Comparison of ENCODE assay signal across 1 cellular context in the genomic region with DNA sequence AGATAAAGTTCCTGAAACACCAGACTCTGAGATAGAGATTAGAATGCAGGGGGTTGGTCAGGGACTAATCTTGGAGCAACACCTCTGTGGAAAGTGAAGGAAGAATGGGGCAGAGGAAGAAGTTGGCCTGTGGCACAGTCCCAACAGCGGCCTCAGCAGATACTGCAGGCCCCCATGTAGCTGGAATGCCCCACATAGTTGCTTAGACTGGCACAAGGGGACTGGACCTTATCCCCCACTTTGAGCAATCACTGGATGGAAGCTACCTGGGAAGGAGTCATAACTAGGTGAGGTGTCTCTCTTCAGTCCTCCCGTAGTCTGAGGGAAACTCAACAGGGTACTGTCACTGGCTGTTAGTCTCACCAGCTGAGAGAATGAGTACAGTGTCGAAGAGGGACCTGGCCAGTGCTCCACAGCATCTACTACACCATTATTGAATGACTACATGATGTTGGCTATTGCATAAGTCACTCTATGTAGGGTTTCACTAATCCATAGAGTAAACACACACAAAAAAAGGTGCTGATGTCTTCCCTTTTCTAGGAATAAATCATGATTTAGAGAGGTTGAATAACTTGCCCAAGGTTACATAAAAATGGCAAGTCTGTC.
A peak's percentile ranks its signal among the peaks of the same experiment; 100 is the strongest.
TF ChIP-seq lines count a peak whose summit lies in the region.

No MANE protein-coding gene starts in this region.

TF ChIP-seq in HepG2, 621 proteins besides CTCF, POLR2A, EP300 and RAD21 (continued from another document):
- TF ChIP-seq ZNF772 (CRISPR knock-in tag; IDR thresholded peaks at IDR 0.05) = no peak
- no peak for TF ChIP-seq EED (CRISPR knock-in tag; IDR thresholded peaks at IDR 0.05)
- TF ChIP-seq, protein P1, sequence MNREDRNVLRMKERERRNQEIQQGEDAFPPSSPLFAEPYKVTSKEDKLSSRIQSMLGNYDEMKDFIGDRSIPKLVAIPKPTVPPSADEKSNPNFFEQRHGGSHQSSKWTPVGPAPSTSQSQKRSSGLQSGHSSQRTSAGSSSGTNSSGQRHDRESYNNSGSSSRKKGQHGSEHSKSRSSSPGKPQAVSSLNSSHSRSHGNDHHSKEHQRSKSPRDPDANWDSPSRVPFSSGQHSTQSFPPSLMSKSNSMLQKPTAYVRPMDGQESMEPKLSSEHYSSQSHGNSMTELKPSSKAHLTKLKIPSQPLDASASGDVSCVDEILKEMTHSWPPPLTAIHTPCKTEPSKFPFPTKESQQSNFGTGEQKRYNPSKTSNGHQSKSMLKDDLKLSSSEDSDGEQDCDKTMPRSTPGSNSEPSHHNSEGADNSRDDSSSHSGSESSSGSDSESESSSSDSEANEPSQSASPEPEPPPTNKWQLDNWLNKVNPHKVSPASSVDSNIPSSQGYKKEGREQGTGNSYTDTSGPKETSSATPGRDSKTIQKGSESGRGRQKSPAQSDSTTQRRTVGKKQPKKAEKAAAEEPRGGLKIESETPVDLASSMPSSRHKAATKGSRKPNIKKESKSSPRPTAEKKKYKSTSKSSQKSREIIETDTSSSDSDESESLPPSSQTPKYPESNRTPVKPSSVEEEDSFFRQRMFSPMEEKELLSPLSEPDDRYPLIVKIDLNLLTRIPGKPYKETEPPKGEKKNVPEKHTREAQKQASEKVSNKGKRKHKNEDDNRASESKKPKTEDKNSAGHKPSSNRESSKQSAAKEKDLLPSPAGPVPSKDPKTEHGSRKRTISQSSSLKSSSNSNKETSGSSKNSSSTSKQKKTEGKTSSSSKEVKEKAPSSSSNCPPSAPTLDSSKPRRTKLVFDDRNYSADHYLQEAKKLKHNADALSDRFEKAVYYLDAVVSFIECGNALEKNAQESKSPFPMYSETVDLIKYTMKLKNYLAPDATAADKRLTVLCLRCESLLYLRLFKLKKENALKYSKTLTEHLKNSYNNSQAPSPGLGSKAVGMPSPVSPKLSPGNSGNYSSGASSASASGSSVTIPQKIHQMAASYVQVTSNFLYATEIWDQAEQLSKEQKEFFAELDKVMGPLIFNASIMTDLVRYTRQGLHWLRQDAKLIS (CRISPR knock-in tag; IDR thresholded peaks at IDR 0.05) = no peak
- no peak for TF ChIP-seq ZNF160 (CRISPR knock-in tag; IDR thresholded peaks at IDR 0.05)
- TF ChIP-seq ZNF138 (CRISPR knock-in tag; IDR thresholded peaks at IDR 0.05; ENCODE audit: low read depth) = no peak
- no peak for TF ChIP-seq RXRA (CRISPR knock-in tag; IDR thresholded peaks at IDR 0.05)
- 0 out of 2 replicates have a peak, but pooled peaks have one; percentile 29 for TF ChIP-seq NR2C2 (CRISPR knock-in tag; IDR thresholded peaks at IDR 0.05; ENCODE audit: borderline replicate concordance)
- TF ChIP-seq KDM3A (CRISPR knock-in tag; IDR thresholded peaks at IDR 0.05; ENCODE audit: low read depth) = no peak
- no peak for TF ChIP-seq ZNF136 (CRISPR knock-in tag; IDR thresholded peaks at IDR 0.05; ENCODE audit: low read depth)
- TF ChIP-seq, protein P2, sequence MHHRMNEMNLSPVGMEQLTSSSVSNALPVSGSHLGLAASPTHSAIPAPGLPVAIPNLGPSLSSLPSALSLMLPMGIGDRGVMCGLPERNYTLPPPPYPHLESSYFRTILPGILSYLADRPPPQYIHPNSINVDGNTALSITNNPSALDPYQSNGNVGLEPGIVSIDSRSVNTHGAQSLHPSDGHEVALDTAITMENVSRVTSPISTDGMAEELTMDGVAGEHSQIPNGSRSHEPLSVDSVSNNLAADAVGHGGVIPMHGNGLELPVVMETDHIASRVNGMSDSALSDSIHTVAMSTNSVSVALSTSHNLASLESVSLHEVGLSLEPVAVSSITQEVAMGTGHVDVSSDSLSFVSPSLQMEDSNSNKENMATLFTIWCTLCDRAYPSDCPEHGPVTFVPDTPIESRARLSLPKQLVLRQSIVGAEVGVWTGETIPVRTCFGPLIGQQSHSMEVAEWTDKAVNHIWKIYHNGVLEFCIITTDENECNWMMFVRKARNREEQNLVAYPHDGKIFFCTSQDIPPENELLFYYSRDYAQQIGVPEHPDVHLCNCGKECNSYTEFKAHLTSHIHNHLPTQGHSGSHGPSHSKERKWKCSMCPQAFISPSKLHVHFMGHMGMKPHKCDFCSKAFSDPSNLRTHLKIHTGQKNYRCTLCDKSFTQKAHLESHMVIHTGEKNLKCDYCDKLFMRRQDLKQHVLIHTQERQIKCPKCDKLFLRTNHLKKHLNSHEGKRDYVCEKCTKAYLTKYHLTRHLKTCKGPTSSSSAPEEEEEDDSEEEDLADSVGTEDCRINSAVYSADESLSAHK (CRISPR knock-in tag; IDR thresholded peaks at IDR 0.05; ENCODE audit: borderline replicate concordance) = no peak
- TF ChIP-seq ZMAT3 (CRISPR knock-in tag; conservative IDR thresholded peaks at IDR 0.05) = no peak
- TF ChIP-seq ZNF703 (CRISPR knock-in tag; IDR thresholded peaks at IDR 0.05; ENCODE audit: borderline replicate concordance) = no peak
- TF ChIP-seq ATM (IDR thresholded peaks at IDR 0.05; ENCODE audit: borderline replicate concordance) = no peak
- TF ChIP-seq FOXK1 (CRISPR knock-in tag; IDR thresholded peaks at IDR 0.05; ENCODE audit: borderline replicate concordance, low read depth) = peak; percentile 93
- TF ChIP-seq, protein P3, sequence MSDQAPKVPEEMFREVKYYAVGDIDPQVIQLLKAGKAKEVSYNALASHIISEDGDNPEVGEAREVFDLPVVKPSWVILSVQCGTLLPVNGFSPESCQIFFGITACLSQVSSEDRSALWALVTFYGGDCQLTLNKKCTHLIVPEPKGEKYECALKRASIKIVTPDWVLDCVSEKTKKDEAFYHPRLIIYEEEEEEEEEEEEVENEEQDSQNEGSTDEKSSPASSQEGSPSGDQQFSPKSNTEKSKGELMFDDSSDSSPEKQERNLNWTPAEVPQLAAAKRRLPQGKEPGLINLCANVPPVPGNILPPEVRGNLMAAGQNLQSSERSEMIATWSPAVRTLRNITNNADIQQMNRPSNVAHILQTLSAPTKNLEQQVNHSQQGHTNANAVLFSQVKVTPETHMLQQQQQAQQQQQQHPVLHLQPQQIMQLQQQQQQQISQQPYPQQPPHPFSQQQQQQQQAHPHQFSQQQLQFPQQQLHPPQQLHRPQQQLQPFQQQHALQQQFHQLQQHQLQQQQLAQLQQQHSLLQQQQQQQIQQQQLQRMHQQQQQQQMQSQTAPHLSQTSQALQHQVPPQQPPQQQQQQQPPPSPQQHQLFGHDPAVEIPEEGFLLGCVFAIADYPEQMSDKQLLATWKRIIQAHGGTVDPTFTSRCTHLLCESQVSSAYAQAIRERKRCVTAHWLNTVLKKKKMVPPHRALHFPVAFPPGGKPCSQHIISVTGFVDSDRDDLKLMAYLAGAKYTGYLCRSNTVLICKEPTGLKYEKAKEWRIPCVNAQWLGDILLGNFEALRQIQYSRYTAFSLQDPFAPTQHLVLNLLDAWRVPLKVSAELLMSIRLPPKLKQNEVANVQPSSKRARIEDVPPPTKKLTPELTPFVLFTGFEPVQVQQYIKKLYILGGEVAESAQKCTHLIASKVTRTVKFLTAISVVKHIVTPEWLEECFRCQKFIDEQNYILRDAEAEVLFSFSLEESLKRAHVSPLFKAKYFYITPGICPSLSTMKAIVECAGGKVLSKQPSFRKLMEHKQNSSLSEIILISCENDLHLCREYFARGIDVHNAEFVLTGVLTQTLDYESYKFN (CRISPR knock-in tag; conservative IDR thresholded peaks at IDR 0.05) = 0 out of 2 replicates have a peak, but pooled peaks have one; percentile 41
- no peak for TF ChIP-seq NR0B2 (CRISPR knock-in tag; IDR thresholded peaks at IDR 0.05)
- TF ChIP-seq RCOR2 (CRISPR knock-in tag; IDR thresholded peaks at IDR 0.05) = peak; percentile 91; the same call in 1 of the 2 replicates
- TF ChIP-seq ZNF704 (CRISPR knock-in tag; IDR thresholded peaks at IDR 0.05; ENCODE audit: borderline replicate concordance) = no peak
- TF ChIP-seq, protein P4, sequence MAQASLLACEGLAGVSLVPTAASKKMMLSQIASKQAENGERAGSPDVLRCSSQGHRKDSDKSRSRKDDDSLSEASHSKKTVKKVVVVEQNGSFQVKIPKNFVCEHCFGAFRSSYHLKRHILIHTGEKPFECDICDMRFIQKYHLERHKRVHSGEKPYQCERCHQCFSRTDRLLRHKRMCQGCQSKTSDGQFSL (CRISPR knock-in tag; IDR thresholded peaks at IDR 0.05) = no peak
- no peak for TF ChIP-seq FOXP1 (IDR thresholded peaks at IDR 0.05)
- TF ChIP-seq FOXP1 (CRISPR knock-in tag; IDR thresholded peaks at IDR 0.05) = peak; percentile 82
- TF ChIP-seq ATF3 (CRISPR knock-in tag; IDR thresholded peaks at IDR 0.05) = no peak
- no peak for TF ChIP-seq KLF13 (CRISPR knock-in tag; IDR thresholded peaks at IDR 0.05)
- TF ChIP-seq ZNF879 (CRISPR knock-in tag; IDR thresholded peaks at IDR 0.05) = no peak
- TF ChIP-seq ZNF280D (CRISPR knock-in tag; IDR thresholded peaks at IDR 0.05) = no peak
- TF ChIP-seq ZZZ3 (CRISPR knock-in tag; IDR thresholded peaks at IDR 0.05; ENCODE audit: borderline replicate concordance) = no peak
